Comparison of ENCODE assay signal across 28 cellular contexts in the genomic region with DNA sequence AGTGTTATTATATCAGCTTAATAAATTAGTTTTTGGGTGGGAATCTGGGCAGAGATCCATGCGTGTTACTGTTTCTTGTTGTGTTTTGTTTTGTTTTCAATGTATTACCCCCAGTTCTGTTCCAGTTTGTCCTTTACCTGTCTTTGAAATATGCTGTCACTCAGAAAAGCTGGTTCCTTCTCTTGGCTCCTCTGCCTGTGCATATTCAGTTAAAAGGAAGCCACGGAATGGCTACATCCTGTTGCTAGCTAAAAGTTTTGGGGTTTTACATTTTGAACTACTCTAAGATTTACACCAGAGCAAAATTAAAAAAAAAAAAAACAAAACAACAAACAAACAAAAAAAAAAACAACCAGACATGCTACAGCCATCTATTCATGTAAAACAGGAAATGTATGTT.
"Had no signal": no experiment of that assay in that cellular context is flagged by ENCODE, and none has a peak within 500 bp of the region (broad histone marks: within the 10 kb centered on the region; RNA-seq: fewer than 3 reads in every experiment).

No MANE protein-coding gene starts in this region.

- H3K27me3 ChIP-seq: dorsolateral prefrontal cortex, esophagus muscularis mucosa, foreskin keratinocyte, gastroesophageal sphincter, heart left ventricle, left lung, right atrium auricular region, sigmoid colon, testis, tibial artery had no signal

- H3K27me3 Mint-ChIP-seq: naive B cell; stimulated activated memory B cell treated with anti-CD40 and anti-IgM and Interleukin-4, amounts not matched to agents 10 μg/mL and 1 μg/mL and 100 μg/mL, for 72 hours had no signal

- H3K79me2 ChIP-seq: hepatocyte had no signal

- FAIRE-seq: colon, endothelial cell of umbilical vein, islet of Langerhans had no signal

- H3K27ac ChIP-seq: dorsolateral prefrontal cortex, esophagus muscularis mucosa, foreskin keratinocyte, gastroesophageal sphincter, heart left ventricle, hepatocyte, left lung, prostate gland, right atrium auricular region, sigmoid colon, testis, tibial artery had no signal

- H3K4me1 ChIP-seq: esophagus muscularis mucosa, foreskin keratinocyte, gastroesophageal sphincter, heart left ventricle, left lung, prostate gland, right atrium auricular region, sigmoid colon, testis, tibial artery had no signal

- H3K36me3 Mint-ChIP-seq: mesothelial cell of epicardium; naive B cell; stimulated activated memory B cell treated with anti-CD40 and anti-IgM and Interleukin-4, amounts not matched to agents 10 μg/mL and 1 μg/mL and 100 μg/mL, for 72 hours; type B pancreatic cell had no signal

- ATAC-seq: foreskin keratinocyte; gastroesophageal sphincter; heart left ventricle; left cardiac atrium; left lung; mucosa of descending colon; stimulated activated memory B cell treated with anti-CD40 and anti-IgM and Interleukin-4, amounts not matched to agents 10 μg/mL and 1 μg/mL and 100 μg/mL, for 72 hours; stimulated activated naive CD8-positive, alpha-beta T cell treated with anti-CD3 and anti-CD28 coated beads, Interleukin-15, Interleukin-2, amounts not matched to agents 100 U/mL and 50 U/mL, for 24 hours had no signal

- H2AFZ ChIP-seq: hepatocyte had no signal

- H3K4me2 ChIP-seq: hepatocyte had no signal

- H3K4me1 Mint-ChIP-seq: mesothelial cell of epicardium; stimulated activated memory B cell treated with anti-CD40 and anti-IgM and Interleukin-4, amounts not matched to agents 10 μg/mL and 1 μg/mL and 100 μg/mL, for 72 hours had no signal

- H3K4me3 Mint-ChIP-seq: mesothelial cell of epicardium; naive B cell; nephron progenitor cell; stimulated activated memory B cell treated with anti-CD40 and anti-IgM and Interleukin-4, amounts not matched to agents 10 μg/mL and 1 μg/mL and 100 μg/mL, for 72 hours; type B pancreatic cell had no signal

- H3K9me3 Mint-ChIP-seq: nephron progenitor cell, type B pancreatic cell had no signal

- H3K4me3 ChIP-seq: dorsolateral prefrontal cortex, esophagus muscularis mucosa, gastroesophageal sphincter, heart left ventricle, hepatocyte, left lung, mucosa of descending colon, prostate gland, right atrium auricular region, sigmoid colon, testis, tibial artery had no signal

- DNase-seq: dorsolateral prefrontal cortex; effector CD4-positive, alpha-beta T cell; heart left ventricle; left cardiac atrium; left lung; mesenchymal stem cell; mucosa of descending colon; naive B cell; nephron progenitor cell; nucleus accumbens; sigmoid colon; stimulated activated CD4-positive, alpha-beta T cell treated with anti-CD3 and anti-CD28 coated beads, Interleukin-4, amount 100 ng/mL, for 4 hours; stimulated activated naive CD8-positive, alpha-beta T cell treated with anti-CD3 and anti-CD28 coated beads, Interleukin-15, Interleukin-2, amounts not matched to agents 100 U/mL and 50 U/mL, for 24 hours; substantia nigra; testis; tibial artery had no signal

- H3K36me3 ChIP-seq: esophagus muscularis mucosa, gastroesophageal sphincter, heart left ventricle, left lung, prostate gland, right atrium auricular region, sigmoid colon, tibial artery had no signal

- H3K27ac Mint-ChIP-seq: mesothelial cell of epicardium; naive B cell; nephron progenitor cell; stimulated activated memory B cell treated with anti-CD40 and anti-IgM and Interleukin-4, amounts not matched to agents 10 μg/mL and 1 μg/mL and 100 μg/mL, for 72 hours; type B pancreatic cell had no signal

- H3K9me3 ChIP-seq: esophagus muscularis mucosa, gastroesophageal sphincter, heart left ventricle, left lung, mucosa of descending colon, prostate gland, right atrium auricular region, sigmoid colon, testis, tibial artery had no signal
